8 cellular contexts compared by ENCODE assay signal in the genomic region with DNA sequence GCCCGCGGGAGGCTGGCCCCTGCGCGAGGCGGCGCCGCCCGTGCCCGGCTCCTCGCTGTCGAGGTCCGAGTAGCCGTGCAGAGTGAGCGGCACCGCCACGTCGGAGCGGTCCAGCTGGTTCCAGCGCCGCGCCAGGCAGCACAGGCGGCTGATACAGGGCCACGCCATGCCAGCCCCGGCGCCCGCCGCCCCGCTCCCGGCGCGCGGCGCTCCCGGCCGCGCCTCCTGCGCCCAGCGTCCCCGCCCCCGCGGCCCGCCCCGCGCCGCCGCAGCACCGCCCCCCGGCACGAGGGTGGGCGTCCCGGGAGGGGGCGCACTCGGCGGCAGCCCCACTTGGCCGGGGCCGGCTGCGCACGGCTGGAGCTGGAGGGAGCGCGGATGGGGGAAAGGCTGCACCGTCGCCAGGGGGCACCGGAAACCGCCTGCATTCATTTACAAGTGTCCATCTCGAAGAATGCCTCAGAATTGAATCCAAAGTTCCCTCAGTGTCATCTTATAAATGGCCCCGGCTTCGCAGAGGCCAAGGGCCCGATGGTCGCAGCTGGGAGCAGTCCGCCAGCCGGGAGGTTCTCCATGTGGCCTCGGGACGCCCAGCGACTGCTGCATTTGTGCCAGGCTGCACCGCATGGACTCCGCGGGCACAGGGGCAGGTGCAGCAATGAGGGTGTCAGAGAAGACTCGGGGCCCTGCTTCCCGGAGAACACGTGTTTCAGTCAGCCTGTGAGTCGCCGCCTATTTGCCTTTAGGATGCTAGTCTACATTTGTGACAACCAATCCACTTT. TPM values are rescaled to one million over a fixed set of nuclear protein-coding genes. Genes with fewer than 3 reads are reported as not detected.
DNase-seq lines count a peak whose midpoint lies in the region; ATAC-seq and TF ChIP-seq lines count a peak whose summit lies in the region.

A gene (minus strand): TSS at position 198 of the 782 bp plus-strand sequence. CDS start 30 bp downstream, at position 168.

- H3K27ac Mint-ChIP-seq in stimulated activated naive CD8-positive, alpha-beta T cell treated with anti-CD3 and anti-CD28 coated beads, Interleukin-15, Interleukin-2, amounts not matched to agents 100 ng/mL and 50 ng/mL, for 24 hours = peak within 1 kb of the TSS; percentile 63

- POLR2A ChIA-PET in GM10248 (lab: Yijun Ruan, JAX) = no interaction called here

- H3K4me3 Mint-ChIP-seq in stimulated activated naive CD8-positive, alpha-beta T cell treated with anti-CD3 and anti-CD28 coated beads, Interleukin-15, Interleukin-2, amounts not matched to agents 100 ng/mL and 50 ng/mL, for 24 hours = peak within 1 kb of the TSS; percentile 80

- no peaks in the 10 kb centered on the region for H3K27me3 Mint-ChIP-seq in stimulated activated naive CD8-positive, alpha-beta T cell treated with anti-CD3 and anti-CD28 coated beads, Interleukin-15, Interleukin-2, amounts not matched to agents 100 ng/mL and 50 ng/mL, for 24 hours

- TF ChIP-seq POLR2A in erythroblast (IDR thresholded peaks at IDR 0.05; ENCODE audit: low read length) = no peak

- H3K9me3 Mint-ChIP-seq in stimulated activated naive CD8-positive, alpha-beta T cell treated with anti-CD3 and anti-CD28 coated beads, Interleukin-15, Interleukin-2, amounts not matched to agents 100 ng/mL and 50 ng/mL, for 24 hours = no peaks in the 10 kb centered on the region

- CTCF ChIA-PET in GM10248 (lab: Yijun Ruan, JAX) = interaction anchor here (0.9 to 2.7 kb wide), 5 partner anchors 11 to 61 kb away, joined by 3 to 11 read pairs (median 3); a partner anchor contains a TSS

- peak; percentile 56 for ATAC-seq in HG02642 (IDR thresholded peaks at IDR 0.05; ENCODE audit: poor library complexity, unreplicated experiment)

- peak; percentile 29 for TF ChIP-seq CTCF in GM10248 (IDR thresholded peaks at IDR 0.05; ENCODE audit: control extremely low read depth, extremely low read depth, low read depth, missing control alignments)

- H3K27me3 ChIP-seq in mononuclear cell (ENCODE audit: insufficient read depth, low read length) = no peaks in the 10 kb centered on the region

- H3K4me3 ChIP-seq in mononuclear cell (ENCODE audit: low read length) = peak within 1 kb of the TSS; percentile 40

- peaks cover 6% of the 10 kb centered on the region for H3K36me3 Mint-ChIP-seq in stimulated activated naive CD8-positive, alpha-beta T cell treated with anti-CD3 and anti-CD28 coated beads, Interleukin-15, Interleukin-2, amounts not matched to agents 100 ng/mL and 50 ng/mL, for 24 hours (ENCODE audit: low read depth)

- peak; percentile 73 for DNase-seq in GM10248 (ENCODE audit: extremely low spot score)
- DNase-seq in NCI-H524 treated with DMSO at 0.1 percent for 48 hours (lab: John Stamatoyannopoulos, UW) = peak; percentile 18
- peak; percentile 50 for DNase-seq in activated T-cell treated with anti-CD3 and anti-CD28 coated beads for 48 hours (ENCODE audit: low read depth)
- peak; percentile 72 to 74 for DNase-seq in erythroblast (lab: John Stamatoyannopoulos, UW)
- no peak for DNase-seq in HuH-7.5 (ENCODE audit: low spot score)

- peaks cover 21% of the 10 kb centered on the region for H3K4me1 ChIP-seq in mononuclear cell (ENCODE audit: insufficient read depth, low read length)

- H3K9me3 ChIP-seq in mononuclear cell (ENCODE audit: low read depth, low read length) = no peaks in the 10 kb centered on the region

- peaks cover 20% of the 10 kb centered on the region for H3K4me1 Mint-ChIP-seq in stimulated activated naive CD8-positive, alpha-beta T cell treated with anti-CD3 and anti-CD28 coated beads, Interleukin-15, Interleukin-2, amounts not matched to agents 100 ng/mL and 50 ng/mL, for 24 hours (ENCODE audit: low read depth)

RNA-seq across cellular contexts. Expression of the gene that starts here (rescaled TPM):
- 3.8 TPM for total RNA-seq in mononuclear cell
